1 cellular context compared by ENCODE assay signal in the genomic region with DNA sequence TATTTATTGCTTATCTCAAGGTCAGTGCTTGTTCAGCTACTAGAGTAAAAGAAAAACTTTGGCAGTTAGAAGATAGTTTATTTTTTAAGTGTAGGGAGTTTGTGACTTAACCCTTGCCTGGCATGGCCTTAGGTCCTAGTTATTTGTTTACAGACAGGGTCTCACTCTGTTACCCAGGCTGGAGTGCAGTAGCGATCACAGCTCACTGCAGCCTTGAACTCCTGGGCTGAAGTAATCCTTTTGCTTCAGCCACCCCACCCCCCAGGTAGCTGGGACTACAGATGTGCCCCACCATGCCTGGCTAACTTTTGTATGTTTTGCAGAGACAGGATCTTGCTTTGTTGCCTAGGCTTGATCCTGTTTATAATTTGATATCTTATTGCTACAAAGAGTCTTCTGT.
TF ChIP-seq lines count a peak whose summit lies in the region.

No MANE protein-coding gene starts in this region.

TF ChIP-seq in HepG2, 621 proteins besides CTCF, POLR2A, EP300 and RAD21 (continued from another document and continues in another):
- TF ChIP-seq ZKSCAN5 (CRISPR knock-in tag; IDR thresholded peaks at IDR 0.05) (no peak), HOXA9 (CRISPR knock-in tag; IDR thresholded peaks at IDR 0.05; ENCODE audit: borderline replicate concordance) (no peak), SRSF1 (optimal IDR thresholded peaks at IDR 0.05; ENCODE audit: low read depth, low read length) (no peak), ZNF644 (CRISPR knock-in tag; IDR thresholded peaks at IDR 0.05; ENCODE audit: low read depth) (no peak; the same call in 1 of the 2 replicates), ZSCAN20 (CRISPR knock-in tag; IDR thresholded peaks at IDR 0.05; ENCODE audit: borderline replicate concordance) (no peak), XBP1 (CRISPR knock-in tag; IDR thresholded peaks at IDR 0.05) (no peak), ZSCAN22 (CRISPR knock-in tag; IDR thresholded peaks at IDR 0.05) (no peak), NCOA5 (CRISPR knock-in tag; IDR thresholded peaks at IDR 0.05) (no peak), ZMYM4 (CRISPR knock-in tag; IDR thresholded peaks at IDR 0.05) (peak; percentile 72), ZFY (CRISPR knock-in tag; IDR thresholded peaks at IDR 0.05) (no peak; the same call in 1 of the 2 replicates), RBM39 (IDR thresholded peaks at IDR 0.05; ENCODE audit: low read depth, low read length, poor library complexity, severe bottlenecking) (no peak), FOXA3 (CRISPR knock-in tag; IDR thresholded peaks at IDR 0.05) (peak; percentile 63), ZNF841 (CRISPR knock-in tag; IDR thresholded peaks at IDR 0.05; ENCODE audit: borderline replicate concordance) (no peak), FOSL2 (CRISPR knock-in tag; IDR thresholded peaks at IDR 0.05) (peak; percentile 20; the same call in 1 of the 2 replicates), TBX2 (CRISPR knock-in tag; IDR thresholded peaks at IDR 0.05; ENCODE audit: borderline replicate concordance) (peak; percentile 59; the same call in 1 of the 2 replicates), MAFK (conservative IDR thresholded peaks at IDR 0.05 in 1 of 2, IDR thresholded peaks at IDR 0.05 in 1 of 2; ENCODE audit: low read length in 2 of 2) (no peak), BORCS8-MEF2B (CRISPR knock-in tag; IDR thresholded peaks at IDR 0.05) (0 out of 2 replicates have a peak, but pooled peaks have one; percentile 54), ZKSCAN8 (CRISPR knock-in tag; IDR thresholded peaks at IDR 0.05; ENCODE audit: borderline replicate concordance) (0 out of 2 replicates have a peak, but pooled peaks have one; percentile 22), ZNF652 (CRISPR knock-in tag; IDR thresholded peaks at IDR 0.05; ENCODE audit: borderline replicate concordance, low read depth) (peak; percentile 97), GATAD1 (CRISPR knock-in tag; IDR thresholded peaks at IDR 0.05) (no peak), RCOR2 (CRISPR knock-in tag; IDR thresholded peaks at IDR 0.05) (peak; percentile 63; the same call in 1 of the 2 replicates), TAF1 (CRISPR knock-in tag; IDR thresholded peaks at IDR 0.05) (no peak), STAG1 (CRISPR knock-in tag; IDR thresholded peaks at IDR 0.05) (no peak), REXO4 (CRISPR knock-in tag; IDR thresholded peaks at IDR 0.05; ENCODE audit: borderline replicate concordance) (no peak), STAT5B (CRISPR knock-in tag; IDR thresholded peaks at IDR 0.05) (no peak), JDP2 (CRISPR knock-in tag; IDR thresholded peaks at IDR 0.05; ENCODE audit: borderline replicate concordance) (no peak), KLF16 (CRISPR knock-in tag; IDR thresholded peaks at IDR 0.05) (peak in 1 of 2 experiments; percentile 47; a peak in 1 of 4 replicates), DPF2 (CRISPR knock-in tag; IDR thresholded peaks at IDR 0.05; ENCODE audit: borderline replicate concordance, low read depth) (peak; percentile 25; the same call in 1 of the 2 replicates), ZNF562 (CRISPR knock-in tag; IDR thresholded peaks at IDR 0.05; ENCODE audit: borderline replicate concordance) (no peak), ZNF670 (CRISPR knock-in tag; IDR thresholded peaks at IDR 0.05; ENCODE audit: borderline replicate concordance) (0 out of 2 replicates have a peak, but pooled peaks have one; percentile 24), IRX3 (CRISPR knock-in tag; IDR thresholded peaks at IDR 0.05; ENCODE audit: borderline replicate concordance, low read depth) (no peak), SALL1 (CRISPR knock-in tag; IDR thresholded peaks at IDR 0.05) (peak; percentile 83), ZNF232 (CRISPR knock-in tag; IDR thresholded peaks at IDR 0.05; ENCODE audit: borderline replicate concordance) (no peak), POGZ (CRISPR knock-in tag; IDR thresholded peaks at IDR 0.05) (peak; percentile 45; the same call in 1 of the 2 replicates), FOXO1 (CRISPR knock-in tag; IDR thresholded peaks at IDR 0.05) (peak; percentile 80), ZNF552 (CRISPR knock-in tag; IDR thresholded peaks at IDR 0.05; ENCODE audit: borderline replicate concordance) (no peak), HOXA5 (CRISPR knock-in tag; IDR thresholded peaks at IDR 0.05) (no peak), MEF2D (CRISPR knock-in tag; IDR thresholded peaks at IDR 0.05) (peak; percentile 54; the same call in 1 of the 2 replicates), ZNF839 (CRISPR knock-in tag; IDR thresholded peaks at IDR 0.05; ENCODE audit: borderline replicate concordance) (no peak), ZNF292 (CRISPR knock-in tag; IDR thresholded peaks at IDR 0.05; ENCODE audit: borderline replicate concordance, low read depth) (peak; percentile 74; the same call in 1 of the 2 replicates), FIP1L1 (IDR thresholded peaks at IDR 0.05; ENCODE audit: borderline replicate concordance, insufficient read depth, low read depth, low read length) (no peak), ERF (CRISPR knock-in tag; IDR thresholded peaks at IDR 0.05) (peak; percentile 35; the same call in 1 of the 2 replicates), MXD4 (CRISPR knock-in tag; IDR thresholded peaks at IDR 0.05) (no peak), KMT2A (CRISPR knock-in tag; IDR thresholded peaks at IDR 0.05) (peak; percentile 90; the same call in 1 of the 2 replicates), TARDBP (CRISPR knock-in tag; IDR thresholded peaks at IDR 0.05) (peak; percentile 55; the same call in 1 of the 2 replicates), ZEB1 (IDR thresholded peaks at IDR 0.05; ENCODE audit: insufficient replicate concordance, low read depth) (no peak), ZMYM3 (CRISPR knock-in tag; IDR thresholded peaks at IDR 0.05) (peak; percentile 64), SAP130 (CRISPR knock-in tag; IDR thresholded peaks at IDR 0.05; ENCODE audit: low read depth) (peak; percentile 65; the same call in 1 of the 2 replicates), ZSCAN9 (CRISPR knock-in tag; IDR thresholded peaks at IDR 0.05; ENCODE audit: borderline replicate concordance) (0 out of 2 replicates have a peak, but pooled peaks have one; percentile 63), HDAC1 (CRISPR knock-in tag; IDR thresholded peaks at IDR 0.05) (peak; percentile 65), PPARG (CRISPR knock-in tag; conservative IDR thresholded peaks at IDR 0.05) (0 out of 2 replicates have a peak, but pooled peaks have one; percentile 47)
- TF ChIP-seq, protein P1, sequence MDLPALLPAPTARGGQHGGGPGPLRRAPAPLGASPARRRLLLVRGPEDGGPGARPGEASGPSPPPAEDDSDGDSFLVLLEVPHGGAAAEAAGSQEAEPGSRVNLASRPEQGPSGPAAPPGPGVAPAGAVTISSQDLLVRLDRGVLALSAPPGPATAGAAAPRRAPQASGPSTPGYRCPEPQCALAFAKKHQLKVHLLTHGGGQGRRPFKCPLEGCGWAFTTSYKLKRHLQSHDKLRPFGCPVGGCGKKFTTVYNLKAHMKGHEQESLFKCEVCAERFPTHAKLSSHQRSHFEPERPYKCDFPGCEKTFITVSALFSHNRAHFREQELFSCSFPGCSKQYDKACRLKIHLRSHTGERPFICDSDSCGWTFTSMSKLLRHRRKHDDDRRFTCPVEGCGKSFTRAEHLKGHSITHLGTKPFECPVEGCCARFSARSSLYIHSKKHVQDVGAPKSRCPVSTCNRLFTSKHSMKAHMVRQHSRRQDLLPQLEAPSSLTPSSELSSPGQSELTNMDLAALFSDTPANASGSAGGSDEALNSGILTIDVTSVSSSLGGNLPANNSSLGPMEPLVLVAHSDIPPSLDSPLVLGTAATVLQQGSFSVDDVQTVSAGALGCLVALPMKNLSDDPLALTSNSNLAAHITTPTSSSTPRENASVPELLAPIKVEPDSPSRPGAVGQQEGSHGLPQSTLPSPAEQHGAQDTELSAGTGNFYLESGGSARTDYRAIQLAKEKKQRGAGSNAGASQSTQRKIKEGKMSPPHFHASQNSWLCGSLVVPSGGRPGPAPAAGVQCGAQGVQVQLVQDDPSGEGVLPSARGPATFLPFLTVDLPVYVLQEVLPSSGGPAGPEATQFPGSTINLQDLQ (CRISPR knock-in tag; IDR thresholded peaks at IDR 0.05): no peak
- TF ChIP-seq, protein P2, sequence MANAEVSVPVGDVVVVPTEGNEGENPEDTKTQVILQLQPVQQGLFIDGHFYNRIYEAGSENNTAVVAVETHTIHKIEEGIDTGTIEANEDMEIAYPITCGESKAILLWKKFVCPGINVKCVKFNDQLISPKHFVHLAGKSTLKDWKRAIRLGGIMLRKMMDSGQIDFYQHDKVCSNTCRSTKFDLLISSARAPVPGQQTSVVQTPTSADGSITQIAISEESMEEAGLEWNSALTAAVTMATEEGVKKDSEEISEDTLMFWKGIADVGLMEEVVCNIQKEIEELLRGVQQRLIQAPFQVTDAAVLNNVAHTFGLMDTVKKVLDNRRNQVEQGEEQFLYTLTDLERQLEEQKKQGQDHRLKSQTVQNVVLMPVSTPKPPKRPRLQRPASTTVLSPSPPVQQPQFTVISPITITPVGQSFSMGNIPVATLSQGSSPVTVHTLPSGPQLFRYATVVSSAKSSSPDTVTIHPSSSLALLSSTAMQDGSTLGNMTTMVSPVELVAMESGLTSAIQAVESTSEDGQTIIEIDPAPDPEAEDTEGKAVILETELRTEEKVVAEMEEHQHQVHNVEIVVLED (CRISPR knock-in tag; IDR thresholded peaks at IDR 0.05; ENCODE audit: borderline replicate concordance): 0 out of 2 replicates have a peak, but pooled peaks have one; percentile 35
- TF ChIP-seq, protein P3, sequence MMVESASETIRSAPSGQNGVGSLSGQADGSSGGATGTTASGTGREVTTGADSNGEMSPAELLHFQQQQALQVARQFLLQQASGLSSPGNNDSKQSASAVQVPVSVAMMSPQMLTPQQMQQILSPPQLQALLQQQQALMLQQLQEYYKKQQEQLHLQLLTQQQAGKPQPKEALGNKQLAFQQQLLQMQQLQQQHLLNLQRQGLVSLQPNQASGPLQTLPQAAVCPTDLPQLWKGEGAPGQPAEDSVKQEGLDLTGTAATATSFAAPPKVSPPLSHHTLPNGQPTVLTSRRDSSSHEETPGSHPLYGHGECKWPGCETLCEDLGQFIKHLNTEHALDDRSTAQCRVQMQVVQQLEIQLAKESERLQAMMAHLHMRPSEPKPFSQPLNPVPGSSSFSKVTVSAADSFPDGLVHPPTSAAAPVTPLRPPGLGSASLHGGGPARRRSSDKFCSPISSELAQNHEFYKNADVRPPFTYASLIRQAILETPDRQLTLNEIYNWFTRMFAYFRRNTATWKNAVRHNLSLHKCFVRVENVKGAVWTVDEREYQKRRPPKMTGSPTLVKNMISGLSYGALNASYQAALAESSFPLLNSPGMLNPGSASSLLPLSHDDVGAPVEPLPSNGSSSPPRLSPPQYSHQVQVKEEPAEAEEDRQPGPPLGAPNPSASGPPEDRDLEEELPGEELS (CRISPR knock-in tag; IDR thresholded peaks at IDR 0.05): peak; percentile 47; the same call in 1 of the 2 replicates
- TF ChIP-seq, protein P4, sequence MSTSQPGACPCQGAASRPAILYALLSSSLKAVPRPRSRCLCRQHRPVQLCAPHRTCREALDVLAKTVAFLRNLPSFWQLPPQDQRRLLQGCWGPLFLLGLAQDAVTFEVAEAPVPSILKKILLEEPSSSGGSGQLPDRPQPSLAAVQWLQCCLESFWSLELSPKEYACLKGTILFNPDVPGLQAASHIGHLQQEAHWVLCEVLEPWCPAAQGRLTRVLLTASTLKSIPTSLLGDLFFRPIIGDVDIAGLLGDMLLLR (CRISPR knock-in tag; IDR thresholded peaks at IDR 0.05): no peak
- TF ChIP-seq, protein P5, sequence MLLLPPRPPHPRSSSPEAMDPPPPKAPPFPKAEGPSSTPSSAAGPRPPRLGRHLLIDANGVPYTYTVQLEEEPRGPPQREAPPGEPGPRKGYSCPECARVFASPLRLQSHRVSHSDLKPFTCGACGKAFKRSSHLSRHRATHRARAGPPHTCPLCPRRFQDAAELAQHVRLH (CRISPR knock-in tag; IDR thresholded peaks at IDR 0.05; ENCODE audit: borderline replicate concordance, low read depth): peak; percentile 32; the same call in 1 of the 2 replicates
- TF ChIP-seq, protein P6, sequence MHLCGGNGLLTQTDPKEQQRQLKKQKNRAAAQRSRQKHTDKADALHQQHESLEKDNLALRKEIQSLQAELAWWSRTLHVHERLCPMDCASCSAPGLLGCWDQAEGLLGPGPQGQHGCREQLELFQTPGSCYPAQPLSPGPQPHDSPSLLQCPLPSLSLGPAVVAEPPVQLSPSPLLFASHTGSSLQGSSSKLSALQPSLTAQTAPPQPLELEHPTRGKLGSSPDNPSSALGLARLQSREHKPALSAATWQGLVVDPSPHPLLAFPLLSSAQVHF (CRISPR knock-in tag; IDR thresholded peaks at IDR 0.05): no peak
- TF ChIP-seq, protein P7, sequence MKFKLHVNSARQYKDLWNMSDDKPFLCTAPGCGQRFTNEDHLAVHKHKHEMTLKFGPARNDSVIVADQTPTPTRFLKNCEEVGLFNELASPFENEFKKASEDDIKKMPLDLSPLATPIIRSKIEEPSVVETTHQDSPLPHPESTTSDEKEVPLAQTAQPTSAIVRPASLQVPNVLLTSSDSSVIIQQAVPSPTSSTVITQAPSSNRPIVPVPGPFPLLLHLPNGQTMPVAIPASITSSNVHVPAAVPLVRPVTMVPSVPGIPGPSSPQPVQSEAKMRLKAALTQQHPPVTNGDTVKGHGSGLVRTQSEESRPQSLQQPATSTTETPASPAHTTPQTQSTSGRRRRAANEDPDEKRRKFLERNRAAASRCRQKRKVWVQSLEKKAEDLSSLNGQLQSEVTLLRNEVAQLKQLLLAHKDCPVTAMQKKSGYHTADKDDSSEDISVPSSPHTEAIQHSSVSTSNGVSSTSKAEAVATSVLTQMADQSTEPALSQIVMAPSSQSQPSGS (CRISPR knock-in tag; IDR thresholded peaks at IDR 0.05): peak; percentile 60; the same call in 1 of the 2 replicates
- TF ChIP-seq, protein P8, sequence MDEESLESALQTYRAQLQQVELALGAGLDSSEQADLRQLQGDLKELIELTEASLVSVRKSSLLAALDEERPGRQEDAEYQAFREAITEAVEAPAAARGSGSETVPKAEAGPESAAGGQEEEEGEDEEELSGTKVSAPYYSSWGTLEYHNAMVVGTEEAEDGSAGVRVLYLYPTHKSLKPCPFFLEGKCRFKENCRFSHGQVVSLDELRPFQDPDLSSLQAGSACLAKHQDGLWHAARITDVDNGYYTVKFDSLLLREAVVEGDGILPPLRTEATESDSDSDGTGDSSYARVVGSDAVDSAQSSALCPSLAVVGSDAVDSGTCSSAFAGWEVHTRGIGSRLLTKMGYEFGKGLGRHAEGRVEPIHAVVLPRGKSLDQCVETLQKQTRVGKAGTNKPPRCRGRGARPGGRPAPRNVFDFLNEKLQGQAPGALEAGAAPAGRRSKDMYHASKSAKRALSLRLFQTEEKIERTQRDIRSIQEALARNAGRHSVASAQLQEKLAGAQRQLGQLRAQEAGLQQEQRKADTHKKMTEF (CRISPR knock-in tag; IDR thresholded peaks at IDR 0.05): 0 out of 2 replicates have a peak, but pooled peaks have one; percentile 29
- TF ChIP-seq, protein P9, sequence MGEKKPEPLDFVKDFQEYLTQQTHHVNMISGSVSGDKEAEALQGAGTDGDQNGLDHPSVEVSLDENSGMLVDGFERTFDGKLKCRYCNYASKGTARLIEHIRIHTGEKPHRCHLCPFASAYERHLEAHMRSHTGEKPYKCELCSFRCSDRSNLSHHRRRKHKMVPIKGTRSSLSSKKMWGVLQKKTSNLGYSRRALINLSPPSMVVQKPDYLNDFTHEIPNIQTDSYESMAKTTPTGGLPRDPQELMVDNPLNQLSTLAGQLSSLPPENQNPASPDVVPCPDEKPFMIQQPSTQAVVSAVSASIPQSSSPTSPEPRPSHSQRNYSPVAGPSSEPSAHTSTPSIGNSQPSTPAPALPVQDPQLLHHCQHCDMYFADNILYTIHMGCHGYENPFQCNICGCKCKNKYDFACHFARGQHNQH (CRISPR knock-in tag; IDR thresholded peaks at IDR 0.05): peak; percentile 34; the same call in 1 of the 2 replicates
